ENCODE assay signal across 8 cellular contexts in genomic region chr14:96424104-96424989, GRCh38. TPM values are rescaled to one million over a fixed set of nuclear protein-coding genes. Genes with fewer than 3 reads are reported as not detected.
DNase-seq lines count a peak whose midpoint lies in the region; ATAC-seq, FAIRE-seq and TF ChIP-seq lines count a peak whose summit lies in the region.

No MANE protein-coding gene starts in this region.

- no peak overlapping the region for H3K27ac Mint-ChIP-seq in natural killer cell

- TF ChIP-seq CTCF in natural killer cell (IDR thresholded peaks at IDR 0.05): peak; percentile 91

- ATAC-seq in GM19372 (IDR thresholded peaks at IDR 0.05; ENCODE audit: low read depth, unreplicated experiment) (peak; percentile 84), HG03520 (IDR thresholded peaks at IDR 0.05; ENCODE audit: unreplicated experiment) (peak; percentile 68), natural killer cell (peak; percentile 86 to 88 (median 86))

- H3K36me3 Mint-ChIP-seq in natural killer cell: no peaks in the 10 kb centered on the region

- in situ Hi-C loops in Caki2 (cut with HindIII; ENCODE audit: low pct_unique_long_range_greater_than_20kb, low sequenced_read_pairs): no loop called here

- intact Hi-C loops in natural killer cell (cut with micrococcal nuclease): loop anchor here (1.0 to 10.0 kb wide), 2 partner anchors 127 to 320 kb away; no protein-coding TSS in a partner anchor

- H3K4me3 Mint-ChIP-seq in natural killer cell: peak overlapping the region; percentile 85

- FAIRE-seq in urothelium cell line (lab: Jason Lieb, UNC): no peak

- peak; percentile 37 for DNase-seq in Caki2 (ENCODE audit: low read depth)
- DNase-seq in NCI-H69 (lab: John Stamatoyannopoulos, UW): peak; percentile 84
- DNase-seq in activated CD8-positive, alpha-beta memory T cell treated with anti-CD3 and anti-CD28 coated beads, Interleukin-2, amount 50 U/mL, for 48 hours: peak; percentile 69
- peak; percentile 56 for DNase-seq in fibroblast of gingiva (ENCODE audit: low read depth)
- DNase-seq in natural killer cell: peak; percentile 18
- DNase-seq in urothelium cell line (ENCODE audit: low spot score): peak; percentile 42

- H3K27me3 Mint-ChIP-seq in natural killer cell (ENCODE audit: low read depth in 2 of 2): peaks cover 5 to 23% of the 10 kb centered on the region in 2 donors

- peaks cover 7% of the 10 kb centered on the region in 2 donors for H3K4me1 Mint-ChIP-seq in natural killer cell

- H3K9me3 Mint-ChIP-seq in natural killer cell: no peaks in the 10 kb centered on the region

RNA-seq across cellular contexts. Expression of gene AK7, which starts 32.4 kb away (rescaled TPM):
- 2.6 and 5.6 TPM in 2 replicates for total RNA-seq in Caki2 (2014; rRNA removed; shearing (Covaris generic); ENCODE audit: low replicate concordance)
- total RNA-seq in natural killer cell: not detected

Comparison
In these comparisons a context has a peak if more than half of its experiments do, and no peak if none do; other contexts are left out.
1. Peak in every context shown above with its lines: DNase-seq and ATAC-seq.
2. DNase-seq: peak in every context shown above with its lines; median percentile 84 in NCI-H69; 69 in activated CD8-positive, alpha-beta memory T cell treated with anti-CD3 and anti-CD28 coated beads, Interleukin-2, amount 50 U/mL, for 48 hours; 56 in fibroblast of gingiva; 42 in urothelium cell line; 37 in Caki2; 18 in natural killer cell.